10 cellular contexts compared by ENCODE assay signal in the genomic region with DNA sequence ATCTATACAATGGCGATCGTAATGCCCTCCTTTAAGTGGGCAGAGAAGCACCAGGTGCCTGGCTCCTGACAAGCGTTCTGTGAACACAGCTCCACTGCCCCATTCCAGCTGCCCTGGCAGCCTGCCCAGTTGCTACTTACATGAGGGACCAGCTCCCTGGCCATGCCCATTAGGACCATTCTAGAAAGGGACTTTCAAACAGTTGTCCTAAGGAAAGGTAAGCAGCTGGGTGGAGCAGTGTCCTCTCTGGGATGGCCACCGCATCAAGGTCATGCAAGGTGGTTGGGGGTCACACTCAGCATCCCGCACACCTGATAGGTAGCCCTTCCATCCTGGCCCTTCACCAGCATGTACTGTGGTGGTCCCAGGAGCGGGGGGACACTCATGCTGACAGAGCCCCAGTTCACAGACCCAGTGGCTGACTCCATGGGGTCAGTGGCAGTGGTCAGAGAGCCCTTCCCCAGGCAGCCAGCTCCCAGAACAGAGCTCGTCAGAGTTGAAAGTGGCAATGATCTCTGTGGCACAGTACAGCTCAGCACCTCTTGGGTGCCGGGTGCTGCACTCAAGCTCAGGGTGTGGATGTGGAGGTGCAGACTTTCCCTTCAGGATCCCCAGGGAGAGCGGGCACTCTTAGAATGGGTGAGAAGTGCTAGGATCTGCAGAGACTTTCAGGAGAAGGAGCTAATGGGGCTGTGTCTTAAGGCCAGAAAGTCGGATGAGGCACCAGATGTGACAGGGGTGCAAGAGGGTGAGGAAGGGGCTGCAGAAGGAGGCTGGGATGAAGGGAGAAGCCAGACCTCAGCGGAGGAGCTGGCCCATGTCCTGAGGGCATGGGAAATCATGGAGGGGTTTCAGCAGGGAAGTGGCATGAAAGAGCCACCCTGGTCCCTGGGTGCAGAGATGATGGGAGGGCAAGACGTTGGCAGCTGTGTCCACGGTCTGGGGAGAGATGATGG. TPM values are rescaled to one million over a fixed set of nuclear protein-coding genes. Genes with fewer than 3 reads are reported as not detected.
DNase-seq lines count a peak whose midpoint lies in the region; ATAC-seq and TF ChIP-seq lines count a peak whose summit lies in the region.
"Had no signal": no experiment of that assay in that cellular context is flagged by ENCODE, and none has a peak within 500 bp of the region (broad histone marks: within the 10 kb centered on the region; RNA-seq: fewer than 3 reads in every experiment).

No MANE protein-coding gene starts in this region.

- TF ChIP-seq CTCF in endodermal cell (conservative IDR thresholded peaks at IDR 0.05) = no peak
- TF ChIP-seq CTCF in MM.1S (IDR thresholded peaks at IDR 0.05; ENCODE audit: low read length) = no peak

- H2AFZ ChIP-seq in MM.1S (ENCODE audit: low read length) = no peak overlapping the region

- H3K9me3 ChIP-seq in endodermal cell (ENCODE audit: control insufficient read depth, low read length) = peaks cover 4% of the 10 kb centered on the region
- H3K9me3 ChIP-seq in MM.1S (replicated peaks; ENCODE audit: insufficient read depth, low read length) = no peaks in the 10 kb centered on the region

- intact Hi-C loops in sciatic nerve (cut with DNase I) = no loop called here

- no peak overlapping the region for H3K4me3 ChIP-seq in endodermal cell (ENCODE audit: low read length)
- H3K4me3 ChIP-seq in MM.1S (ENCODE audit: low read length) = no peak overlapping the region

- H3K9ac ChIP-seq in endodermal cell (ENCODE audit: extremely low read depth, low read length, poor library complexity, severe bottlenecking) = no peak overlapping the region
- H3K9ac ChIP-seq in MM.1S (ENCODE audit: low read length) = no peak overlapping the region

- H3K36me3 Mint-ChIP-seq in endodermal cell (ENCODE audit: low read depth) = peaks cover 5% of the 10 kb centered on the region

- H4K20me1 ChIP-seq in MM.1S (ENCODE audit: insufficient read depth, low read length) = no peaks in the 10 kb centered on the region

- H3K27me3 ChIP-seq in endodermal cell (ENCODE audit: control insufficient read depth, insufficient read depth, low read length, poor library complexity, severe bottlenecking) (no peaks in the 10 kb centered on the region), MM.1S (replicated peaks; ENCODE audit: insufficient read depth, low read length) (no peaks in the 10 kb centered on the region)

- H3K4me1 Mint-ChIP-seq in endodermal cell = peaks cover 5% of the 10 kb centered on the region
- H3K4me1 Mint-ChIP-seq: naive B cell had no signal

- H3K9me3 Mint-ChIP-seq in endodermal cell = peaks cover 12% of the 10 kb centered on the region

- no peak overlapping the region for H3K4me3 Mint-ChIP-seq in endodermal cell
- H3K4me3 Mint-ChIP-seq: naive B cell had no signal

- H3K27ac ChIP-seq in endodermal cell (ENCODE audit: low read depth, low read length) = no peak overlapping the region
- no peak overlapping the region for H3K27ac ChIP-seq in MM.1S (ENCODE audit: low read length)

- no peaks in the 10 kb centered on the region for H3F3A ChIP-seq in MM.1S (ENCODE audit: insufficient read depth, low read length)

- 92 to 96% methylated on average over 10 to 13 of the region's 13 CpGs for WGBS in endodermal cell (ENCODE audit: insufficient coverage in 1 of 2, insufficient read length in 1 of 2), 2 experiments

- H3K4me2 ChIP-seq in MM.1S (ENCODE audit: low read depth, low read length) = no peak overlapping the region

- no peaks in the 10 kb centered on the region for H3K79me2 ChIP-seq in MM.1S (ENCODE audit: low read length)

- H3K27ac Mint-ChIP-seq in endodermal cell = no peak overlapping the region
- H3K27ac Mint-ChIP-seq: naive B cell had no signal

- DNase-seq in H4 (ENCODE audit: low spot score) (peak; percentile 4), NCI-H345 treated with DMSO at 0.1 percent for 48 hours (lab: John Stamatoyannopoulos, UW; ENCODE audit: unreplicated experiment) (peak; percentile 15), endodermal cell (peak; percentile 44), sciatic nerve (ENCODE audit: low spot score) (no peak), SW 1271 (lab: John Stamatoyannopoulos, UW) (no peak), MM.1S (no peak)
- DNase-seq: COR-L47, naive B cell, NCI-H1930 had no signal

- no peaks in the 10 kb centered on the region for H3K36me3 ChIP-seq in endodermal cell (ENCODE audit: control insufficient read depth, insufficient read depth, low read length)
- no peaks in the 10 kb centered on the region for H3K36me3 ChIP-seq in MM.1S (replicated peaks; ENCODE audit: insufficient read depth, low read length)

- ATAC-seq in sciatic nerve (peak; percentile 11), GM18861 (IDR thresholded peaks at IDR 0.05; ENCODE audit: unreplicated experiment) (no peak)

- H3K9me2 ChIP-seq in MM.1S (replicated peaks; ENCODE audit: insufficient read depth, low read length) = no peaks in the 10 kb centered on the region

- no peaks in the 10 kb centered on the region for H3K4me1 ChIP-seq in endodermal cell (ENCODE audit: control insufficient read depth, insufficient read depth, low read length)
- no peaks in the 10 kb centered on the region for H3K4me1 ChIP-seq in MM.1S (ENCODE audit: low read length)

- H3K27me3 Mint-ChIP-seq in endodermal cell (ENCODE audit: insufficient read depth) = peaks cover 33% of the 10 kb centered on the region

RNA-seq across cellular contexts. Expression of gene MMRN2, which starts 10.9 kb away (rescaled TPM):
- total RNA-seq in H4 (2014; rRNA removed; shearing (Covaris generic)) = 0.12 and 1.8 TPM in 2 replicates
- total RNA-seq in endodermal cell = 1 to 10 TPM in 1 of 2 donors, under 1 TPM in 1; 1.00 to 1.3 TPM
- 0.75 TPM for polyA plus RNA-seq in endodermal cell (2013, experiment 1 of 2)
- 0.58 TPM for polyA plus RNA-seq in endodermal cell (2013, experiment 2 of 2)
- 66.2 TPM for total RNA-seq in sciatic nerve

RNA-seq across cellular contexts. Expression of gene SNCG, which starts 11.9 kb away (rescaled TPM):
- 1.7 and 2.2 TPM in 2 replicates for total RNA-seq in H4 (2014; rRNA removed; shearing (Covaris generic))
- total RNA-seq in endodermal cell (1 to 10 TPM in 1 of 2 donors, under 1 TPM in 1; 0.60 to 2.7 TPM), sciatic nerve (132 TPM)
- polyA plus RNA-seq in endodermal cell (2013, experiment 1 of 2) = 14.7 TPM
- 11.6 TPM for polyA plus RNA-seq in endodermal cell (2013, experiment 2 of 2)

RNA-seq across cellular contexts. Expression of gene ADIRF, which starts 21.8 kb away (rescaled TPM):
- total RNA-seq in H4 (2014; rRNA removed; shearing (Covaris generic)) = not detected in 2 replicates
- total RNA-seq in endodermal cell = under 1 TPM in 1 of 2 donors, not detected in 1; 0.53 TPM
- polyA plus RNA-seq in endodermal cell (2013, experiment 1 of 2) = 0.50 TPM
- 0.66 TPM for polyA plus RNA-seq in endodermal cell (2013, experiment 2 of 2)
- 599 TPM for total RNA-seq in sciatic nerve

Comparison
In these comparisons a context has a peak if more than half of its experiments do, and no peak if none do; other contexts are left out.
1. DNase-seq: peak in H4 (single experiment), NCI-H345 treated with DMSO at 0.1 percent for 48 hours (single experiment) and endodermal cell (single experiment); none in sciatic nerve (single experiment), SW 1271 (0 of 2) and MM.1S (single experiment).
2. RNA of gene MMRN2, which starts 10.9 kb away (total RNA-seq): 66.2 TPM in sciatic nerve (single experiment); 1.00 to 1.3 TPM in endodermal cell and 0.12 to 1.8 TPM in H4; every median in the first group is over 10 times any median in the second.
3. RNA of gene SNCG, which starts 11.9 kb away (total RNA-seq): 132 TPM in sciatic nerve (single experiment); 0.60 to 2.7 TPM in endodermal cell and 1.7 to 2.2 TPM in H4; every median in the first group is over 10 times any median in the second.
4. RNA of gene ADIRF, which starts 21.8 kb away (total RNA-seq): 599 TPM in sciatic nerve (single experiment); 0.53 TPM in endodermal cell and not detected in H4; every median in the first group is over 100 times any median in the second.